In the genomic region with DNA sequence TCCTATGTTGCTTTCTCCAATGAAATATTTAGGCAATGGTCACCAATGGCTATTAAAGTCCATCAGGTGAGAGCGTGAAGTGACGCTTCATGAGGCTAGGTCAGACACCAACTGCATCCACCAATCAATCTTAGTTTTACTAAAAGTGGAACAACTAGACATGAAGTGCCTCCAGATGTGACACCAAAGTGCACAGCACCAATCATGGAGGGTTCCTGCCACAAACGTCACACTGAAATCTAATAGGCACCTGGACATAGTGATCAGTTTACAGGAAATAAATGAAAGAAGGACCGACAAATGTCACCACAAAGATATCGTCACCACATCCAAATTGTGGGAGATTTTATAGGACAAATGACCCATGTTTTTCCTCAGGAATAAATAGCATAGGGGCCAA, we compare ENCODE assay signal across 21 cellular contexts.
A peak's percentile ranks its signal among the peaks of the same experiment; 100 is the strongest.
DNase-seq lines count a peak whose midpoint lies in the region; ATAC-seq and TF ChIP-seq lines count a peak whose summit lies in the region.
"Had no signal": no experiment of that assay in that cellular context is flagged by ENCODE, and none has a peak within 500 bp of the region (broad histone marks: within the 10 kb centered on the region; RNA-seq: fewer than 3 reads in every experiment).

No MANE protein-coding gene starts in this region.

- H2AFZ ChIP-seq in DND-41 (ENCODE audit: low read depth, low read length), result no peak overlapping the region
- H2AFZ ChIP-seq: GM23248 had no signal

- no peak overlapping the region for H3K27ac Mint-ChIP-seq in T-helper 2 cell treated with Interferon-gamma antibody and Interleukin-4, amounts not matched to agents 5 μg/mL and 100 μg/mL, for 36 hours
- H3K27ac Mint-ChIP-seq in natural killer cell treated with Interleukin-12 subunit alpha and Interleukin-12 subunit beta and Interleukin-15 and Interleukin-18, amount 100 ng/mL, for 72 hours, result peak overlapping the region; percentile 23 to 35
- H3K27ac Mint-ChIP-seq in T-helper 17 cell, result no peak overlapping the region
- H3K27ac Mint-ChIP-seq: B cell, CD14-positive monocyte had no signal

- peak overlapping the region; percentile 94 for H3K27ac ChIP-seq in DND-41 (ENCODE audit: low read length)
- H3K27ac ChIP-seq: GM23248, Peyer's patch had no signal

- peaks cover 6% of the 10 kb centered on the region for H3K9me3 ChIP-seq in DND-41 (ENCODE audit: insufficient read depth, low read length, severe bottlenecking)
- H3K9me3 ChIP-seq in T-helper 17 cell (ENCODE audit: control insufficient read depth, low read length, poor library complexity, severe bottlenecking), result no peaks in the 10 kb centered on the region
- H3K9me3 ChIP-seq: Peyer's patch had no signal

- H3K27me3 ChIP-seq in DND-41 (ENCODE audit: insufficient read depth, low read length, poor library complexity), result no peaks in the 10 kb centered on the region
- H3K27me3 ChIP-seq: Peyer's patch had no signal

- ATAC-seq in DND-41 (ENCODE audit: insufficient read depth, low read depth) (peak; percentile 62), T-helper 17 cell (no peak)
- ATAC-seq in natural killer cell treated with Interleukin-12 subunit alpha and Interleukin-12 subunit beta and Interleukin-15 and Interleukin-18, amount 100 ng/mL, for 72 hours, result no peak
- ATAC-seq: SK-N-SH treated with all-trans-retinoic acid at 6 μM for 48 hours had no signal

- peak overlapping the region; percentile 42 for H3K4me3 Mint-ChIP-seq in T-helper 2 cell treated with Interferon-gamma antibody and Interleukin-4, amounts not matched to agents 5 μg/mL and 100 μg/mL, for 36 hours
- H3K4me3 Mint-ChIP-seq in natural killer cell treated with Interleukin-12 subunit alpha and Interleukin-12 subunit beta and Interleukin-15 and Interleukin-18, amount 100 ng/mL, for 72 hours, result peak overlapping the region; percentile 77
- H3K4me3 Mint-ChIP-seq in T-helper 17 cell, result no peak overlapping the region
- H3K4me3 Mint-ChIP-seq: B cell, CD14-positive monocyte had no signal

- H3K9me3 Mint-ChIP-seq in T-helper 2 cell treated with Interferon-gamma antibody and Interleukin-4, amounts not matched to agents 5 μg/mL and 100 μg/mL, for 36 hours, result no peaks in the 10 kb centered on the region
- peaks cover 3% of the 10 kb centered on the region for H3K9me3 Mint-ChIP-seq in natural killer cell treated with Interleukin-12 subunit alpha and Interleukin-12 subunit beta and Interleukin-15 and Interleukin-18, amount 100 ng/mL, for 72 hours

- peaks cover 54% of the 10 kb centered on the region for H3K4me1 ChIP-seq in DND-41 (ENCODE audit: insufficient read depth, low read length)
- H3K4me1 ChIP-seq: Peyer's patch had no signal

- DNase-seq in T-helper 2 cell treated with Interferon-gamma antibody and Interleukin-4, amounts not matched to agents 5 μg/mL and 100 μg/mL, for 36 hours (ENCODE audit: low spot score), result no peak
- no peak for DNase-seq in T-helper 2 cell
- DNase-seq in DND-41, result peak; percentile 71
- DNase-seq in ecto neural progenitor cell (ENCODE audit: low spot score), result peak; percentile 1
- DNase-seq in natural killer cell treated with Interleukin-12 subunit alpha and Interleukin-12 subunit beta and Interleukin-15 and Interleukin-18, amount 100 ng/mL, for 72 hours (ENCODE audit: low spot score), result no peak
- DNase-seq in T-helper 17 cell, result no peak
- DNase-seq in dermis blood vessel endothelial cell, result no peak
- DNase-seq in AG08395 (ENCODE audit: low spot score), result no peak
- DNase-seq: 8988T, GM23248, NCI-H1092 treated with DMSO at 0.1 percent for 48 hours, NCI-H2029 treated with DMSO at 0.1 percent for 48 hours, NCI-H2171, NCI-H345, NCI-H524, NCI-H774, Peyer's patch had no signal

- no peaks in the 10 kb centered on the region for H3K27me3 Mint-ChIP-seq in T-helper 2 cell treated with Interferon-gamma antibody and Interleukin-4, amounts not matched to agents 5 μg/mL and 100 μg/mL, for 36 hours (ENCODE audit: low read depth)
- no peaks in the 10 kb centered on the region for H3K27me3 Mint-ChIP-seq in natural killer cell treated with Interleukin-12 subunit alpha and Interleukin-12 subunit beta and Interleukin-15 and Interleukin-18, amount 100 ng/mL, for 72 hours
- H3K27me3 Mint-ChIP-seq in T-helper 17 cell, result no peaks in the 10 kb centered on the region

- TF ChIP-seq CTCF in DND-41 (IDR thresholded peaks at IDR 0.05; ENCODE audit: borderline replicate concordance, extremely low read depth, low read length, poor library complexity, severe bottlenecking), result no peak

- H3K4me2 ChIP-seq in DND-41 (ENCODE audit: insufficient read depth, low read length), result peak overlapping the region; percentile 58

- H4K20me1 ChIP-seq in DND-41 (ENCODE audit: insufficient read depth, low read length), result peaks cover 50% of the 10 kb centered on the region

- peaks cover 79% of the 10 kb centered on the region for H3K79me2 ChIP-seq in DND-41 (ENCODE audit: insufficient read depth, low read length)

- peak overlapping the region; percentile 80 for H3K9ac ChIP-seq in DND-41 (ENCODE audit: low read depth, low read length)
- H3K9ac ChIP-seq: GM23248 had no signal

- no peaks in the 10 kb centered on the region for H3K36me3 Mint-ChIP-seq in T-helper 2 cell treated with Interferon-gamma antibody and Interleukin-4, amounts not matched to agents 5 μg/mL and 100 μg/mL, for 36 hours (ENCODE audit: low read depth)
- peaks cover 21% of the 10 kb centered on the region for H3K36me3 Mint-ChIP-seq in natural killer cell treated with Interleukin-12 subunit alpha and Interleukin-12 subunit beta and Interleukin-15 and Interleukin-18, amount 100 ng/mL, for 72 hours
- no peaks in the 10 kb centered on the region for H3K36me3 Mint-ChIP-seq in T-helper 17 cell (ENCODE audit: low read depth)
- H3K36me3 Mint-ChIP-seq: CD14-positive monocyte had no signal

- H3K4me3 ChIP-seq in DND-41 (ENCODE audit: low read depth in 1 of 2, low read length in 2 of 2), result peak overlapping the region; percentile 72 to 94
- H3K4me3 ChIP-seq: GM23248, HAP-1, Peyer's patch had no signal

- H3K36me3 ChIP-seq in DND-41 (ENCODE audit: insufficient read depth, low read length), result peaks cover 55% of the 10 kb centered on the region
- H3K36me3 ChIP-seq: HAP-1, Peyer's patch had no signal

- peaks cover 5% of the 10 kb centered on the region for H3K4me1 Mint-ChIP-seq in T-helper 2 cell treated with Interferon-gamma antibody and Interleukin-4, amounts not matched to agents 5 μg/mL and 100 μg/mL, for 36 hours (ENCODE audit: low read depth)
- H3K4me1 Mint-ChIP-seq in natural killer cell treated with Interleukin-12 subunit alpha and Interleukin-12 subunit beta and Interleukin-15 and Interleukin-18, amount 100 ng/mL, for 72 hours (ENCODE audit: low read depth in 2 of 2), result peaks cover 27 to 31% of the 10 kb centered on the region in 2 donors
- peaks cover 7% of the 10 kb centered on the region for H3K4me1 Mint-ChIP-seq in T-helper 17 cell
- H3K4me1 Mint-ChIP-seq: B cell, CD14-positive monocyte had no signal

Comparison
In these comparisons a context has a peak if more than half of its experiments do, and no peak if none do; other contexts are left out.
1. DNase-seq: peak in DND-41 (single experiment) and ecto neural progenitor cell (single experiment); none in T-helper 2 cell treated with Interferon-gamma antibody and Interleukin-4, amounts not matched to agents 5 μg/mL and 100 μg/mL, for 36 hours (single experiment), T-helper 2 cell (0 of 5), natural killer cell treated with Interleukin-12 subunit alpha and Interleukin-12 subunit beta and Interleukin-15 and Interleukin-18, amount 100 ng/mL, for 72 hours (single experiment), T-helper 17 cell (0 of 3), dermis blood vessel endothelial cell (single experiment) and AG08395 (single experiment).
2. H3K27ac Mint-ChIP-seq: peak in natural killer cell treated with Interleukin-12 subunit alpha and Interleukin-12 subunit beta and Interleukin-15 and Interleukin-18, amount 100 ng/mL, for 72 hours (2 of 2); none in T-helper 2 cell treated with Interferon-gamma antibody and Interleukin-4, amounts not matched to agents 5 μg/mL and 100 μg/mL, for 36 hours (single experiment) and T-helper 17 cell (single experiment).